15 cellular contexts compared by ENCODE assay signal in the genomic region with DNA sequence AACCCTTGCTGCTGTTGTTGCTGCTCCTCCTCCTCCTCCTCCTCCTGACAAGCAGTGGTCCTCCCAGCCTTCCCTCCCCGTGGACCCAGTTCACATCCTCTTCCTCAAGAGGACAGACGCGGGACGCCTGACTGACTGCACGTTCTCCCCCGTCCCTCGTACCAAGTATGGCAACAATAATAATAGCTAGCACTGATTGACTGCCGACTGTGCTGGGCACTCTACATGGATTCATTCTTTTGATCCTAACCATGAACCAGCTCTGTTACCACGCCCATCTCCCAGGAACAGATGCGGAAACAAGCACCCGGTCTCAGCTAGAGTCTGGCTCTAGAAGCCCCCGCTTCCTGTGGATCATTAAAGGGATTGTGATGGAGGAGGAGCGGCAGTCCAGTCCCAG.
DNase-seq lines count a peak whose midpoint lies in the region; ATAC-seq and TF ChIP-seq lines count a peak whose summit lies in the region.
"Had no signal": no experiment of that assay in that cellular context is flagged by ENCODE, and none has a peak within 500 bp of the region (broad histone marks: within the 10 kb centered on the region; RNA-seq: fewer than 3 reads in every experiment).

No MANE protein-coding gene starts in this region.

- TF ChIP-seq RAD21 in neural cell (conservative IDR thresholded peaks at IDR 0.05), result no peak

- in situ Hi-C loops in transverse colon (cut with MboI; ENCODE audit: low pct_ligation_motif_present in 1 of 4, low pct_unique_long_range_greater_than_20kb in 1 of 4, low sequenced_read_pairs in 3 of 4), result no loop called here

- peaks cover 2% of the 10 kb centered on the region for H3K4me1 Mint-ChIP-seq in activated CD4-positive, alpha-beta T cell treated with anti-CD3 and anti-CD28 coated beads, Interleukin-2, amount 10 ng/mL, durations not matched to agents 7 days and 5 days
- H3K4me1 Mint-ChIP-seq: memory B cell had no signal

- no peak for TF ChIP-seq CTCF in esophagus squamous epithelium (IDR thresholded peaks at IDR 0.05)
- TF ChIP-seq CTCF in neural cell (IDR thresholded peaks at IDR 0.05; ENCODE audit: poor library complexity, severe bottlenecking), result no peak
- TF ChIP-seq CTCF in transverse colon (IDR thresholded peaks at IDR 0.05), result no peak
- no peak for TF ChIP-seq CTCF in lower leg skin (IDR thresholded peaks at IDR 0.05)

- H3K27ac ChIP-seq in esophagus squamous epithelium (peak overlapping the region in 3 of 4 donors; percentile 50 to 59 (median 53)), neural cell (ENCODE audit: low read length) (no peak overlapping the region), transverse colon (peak overlapping the region; percentile 72 to 89 (median 82))
- H3K27ac ChIP-seq: thyroid gland had no signal

- no peak overlapping the region for H2AFZ ChIP-seq in neural cell (ENCODE audit: low read depth, low read length)

- no peak overlapping the region for H3K4me3 ChIP-seq in esophagus squamous epithelium
- no peak overlapping the region for H3K4me3 ChIP-seq in neural cell (ENCODE audit: low read length)
- peak overlapping the region in 1 of 4 donors; percentile 0 for H3K4me3 ChIP-seq in transverse colon
- H3K4me3 ChIP-seq in lower leg skin (ENCODE audit: low read depth, poor library complexity, severe bottlenecking), result no peak overlapping the region
- H3K4me3 ChIP-seq: thyroid gland had no signal

- peaks cover 3% of the 10 kb centered on the region for H4K20me1 ChIP-seq in neural cell (ENCODE audit: insufficient read depth)

- CTCF ChIA-PET in activated CD4-positive, alpha-beta T cell treated with anti-CD3 and anti-CD28 coated beads, Interleukin-2, amount 10 ng/mL, durations not matched to agents 7 days and 5 days (lab: Charles Lee), result interaction anchor here (1.2 kb wide), 1 partner anchor 10 kb away, joined by 3 read pairs; no protein-coding TSS in a partner anchor

- POLR2A ChIA-PET in activated CD4-positive, alpha-beta T cell treated with anti-CD3 and anti-CD28 coated beads, Interleukin-2, amount 10 ng/mL, durations not matched to agents 7 days and 5 days (lab: Charles Lee), result no interaction called here

- peak overlapping the region; percentile 20 for H3K27ac Mint-ChIP-seq in activated CD4-positive, alpha-beta T cell treated with anti-CD3 and anti-CD28 coated beads, Interleukin-2, amount 10 ng/mL, durations not matched to agents 7 days and 5 days
- H3K27ac Mint-ChIP-seq: activated CD4-positive, alpha-beta T cell treated with anti-CD3 and anti-CD28 coated beads, Interleukin-2, amount 10 ng/mL, durations not matched to agents 24 days and 14 days; activated T-helper 1 cell treated with anti-CD3 and anti-CD28 coated beads, Interleukin-12 subunit alpha, Interleukin-12 subunit beta, Interleukin-2, Interleukin-4 antibody, amounts not matched to agents 30 ng/mL and 10 ng/mL and 1 ng/mL, durations not matched to agents 14 hours and 24 hours and 36 hours; memory B cell had no signal

- H3K27me3 ChIP-seq in esophagus squamous epithelium (peaks cover 0 to 3% (median 0%) of the 10 kb centered on the region in 4 donors), neural cell (ENCODE audit: insufficient read depth, low read depth, low read length) (no peaks in the 10 kb centered on the region), transverse colon (no peaks in the 10 kb centered on the region)
- H3K27me3 ChIP-seq: thyroid gland had no signal

- H3K9me2 ChIP-seq in neural cell (ENCODE audit: insufficient read depth, low read length), result no peaks in the 10 kb centered on the region

- 61 to 81% methylated on average over 11 to 13 of the region's 13 CpGs for WGBS in esophagus squamous epithelium, 2 donors
- WGBS in transverse colon (ENCODE audit: low coverage in 1 of 2), 2 donors, result 62 to 71% methylated on average over 13 of the region's 13 CpGs
- WGBS in lower leg skin, 2 donors, result 81 to 84% methylated on average over 13 of the region's 13 CpGs

- no peaks in the 10 kb centered on the region for H3K9me3 ChIP-seq in esophagus squamous epithelium
- peaks cover 8% of the 10 kb centered on the region for H3K9me3 ChIP-seq in neural cell (ENCODE audit: low read length)
- no peaks in the 10 kb centered on the region for H3K9me3 ChIP-seq in transverse colon
- H3K9me3 ChIP-seq: thyroid gland had no signal

- no peak for DNase-seq in activated CD4-positive, alpha-beta T cell treated with anti-CD3 and anti-CD28 coated beads, Interleukin-2, amount 10 ng/mL, durations not matched to agents 7 days and 5 days
- no peak for DNase-seq in activated CD4-positive, alpha-beta T cell treated with anti-CD3 and anti-CD28 coated beads for 48 hours
- no peak for DNase-seq in esophagus squamous epithelium (lab: John Stamatoyannopoulos, UW)
- no peak for DNase-seq in transverse colon
- DNase-seq in activated naive CD4-positive, alpha-beta T cell treated with Interleukin-2 at 50 U/mL for 16 hours, result no peak
- DNase-seq in lower leg skin (ENCODE audit: low spot score in 2 of 2), result no peak
- DNase-seq: activated CD4-positive, alpha-beta T cell treated with anti-CD3 and anti-CD28 coated beads, Interleukin-2, amount 10 ng/mL, durations not matched to agents 24 days and 14 days; DMS153; retina; T-helper 2 cell had no signal

- H3F3A ChIP-seq in neural cell (ENCODE audit: insufficient read depth, low read length, poor library complexity, severe bottlenecking), result no peaks in the 10 kb centered on the region

- TF ChIP-seq POLR2A in esophagus squamous epithelium (IDR thresholded peaks at IDR 0.05) (no peak), transverse colon (IDR thresholded peaks at IDR 0.05) (no peak), lower leg skin (IDR thresholded peaks at IDR 0.05) (no peak)

- no peak overlapping the region for H3K4me3 Mint-ChIP-seq in activated CD4-positive, alpha-beta T cell treated with anti-CD3 and anti-CD28 coated beads, Interleukin-2, amount 10 ng/mL, durations not matched to agents 7 days and 5 days
- H3K4me3 Mint-ChIP-seq: activated CD4-positive, alpha-beta T cell treated with anti-CD3 and anti-CD28 coated beads, Interleukin-2, amount 10 ng/mL, durations not matched to agents 24 days and 14 days; activated T-helper 1 cell treated with anti-CD3 and anti-CD28 coated beads, Interleukin-12 subunit alpha, Interleukin-12 subunit beta, Interleukin-2, Interleukin-4 antibody, amounts not matched to agents 30 ng/mL and 10 ng/mL and 1 ng/mL, durations not matched to agents 14 hours and 24 hours and 36 hours; memory B cell had no signal

- intact Hi-C loops in esophagus squamous epithelium (cut with DNase I) (no loop called here), transverse colon (cut with DNase I; ENCODE audit: low total_unique reads) (loop anchor here (5.0 kb wide), 1 partner anchor 77 kb away; a partner anchor contains a TSS), lower leg skin (cut with DNase I; ENCODE audit: low total_unique reads) (no loop called here)

- no peak for ATAC-seq in GM18517 (IDR thresholded peaks at IDR 0.05; ENCODE audit: unreplicated experiment)

- H3K9me3 Mint-ChIP-seq in activated CD4-positive, alpha-beta T cell treated with anti-CD3 and anti-CD28 coated beads, Interleukin-2, amount 10 ng/mL, durations not matched to agents 7 days and 5 days, result no peaks in the 10 kb centered on the region
- H3K9me3 Mint-ChIP-seq: activated CD4-positive, alpha-beta T cell treated with anti-CD3 and anti-CD28 coated beads, Interleukin-2, amount 10 ng/mL, durations not matched to agents 24 days and 14 days; activated T-helper 1 cell treated with anti-CD3 and anti-CD28 coated beads, Interleukin-12 subunit alpha, Interleukin-12 subunit beta, Interleukin-2, Interleukin-4 antibody, amounts not matched to agents 30 ng/mL and 10 ng/mL and 1 ng/mL, durations not matched to agents 14 hours and 24 hours and 36 hours had no signal

- H3K36me3 ChIP-seq in esophagus squamous epithelium (no peaks in the 10 kb centered on the region), neural cell (ENCODE audit: insufficient read depth, low read length) (peaks cover 4% of the 10 kb centered on the region), transverse colon (no peaks in the 10 kb centered on the region)
- H3K36me3 ChIP-seq: thyroid gland had no signal

- no peak for TF ChIP-seq EP300 in neural cell (conservative IDR thresholded peaks at IDR 0.05; ENCODE audit: poor library complexity, severe bottlenecking)
- TF ChIP-seq EP300 in transverse colon (IDR thresholded peaks at IDR 0.05; ENCODE audit: low read depth), result no peak

- no peak overlapping the region for H3K4me2 ChIP-seq in neural cell (ENCODE audit: low read length)

- H3K9ac ChIP-seq in neural cell (ENCODE audit: low read length), result no peak overlapping the region

- peaks cover 12% of the 10 kb centered on the region for H3K27me3 Mint-ChIP-seq in activated CD4-positive, alpha-beta T cell treated with anti-CD3 and anti-CD28 coated beads, Interleukin-2, amount 10 ng/mL, durations not matched to agents 7 days and 5 days

- H3K79me2 ChIP-seq in neural cell (replicated peaks; ENCODE audit: insufficient read depth, low read length), result no peaks in the 10 kb centered on the region

- H3K4me1 ChIP-seq in esophagus squamous epithelium (peaks cover 0 to 3% (median 0%) of the 10 kb centered on the region in 3 donors), transverse colon (peaks cover 0 to 10% (median 3%) of the 10 kb centered on the region in 4 donors)
- H3K4me1 ChIP-seq: thyroid gland had no signal

- H3K36me3 Mint-ChIP-seq in activated CD4-positive, alpha-beta T cell treated with anti-CD3 and anti-CD28 coated beads, Interleukin-2, amount 10 ng/mL, durations not matched to agents 7 days and 5 days (ENCODE audit: low read depth), result no peaks in the 10 kb centered on the region
- H3K36me3 Mint-ChIP-seq: memory B cell had no signal

TF ChIP-seq in neural cell, 6 proteins besides CTCF, POLR2A, EP300 and RAD21:
- TF ChIP-seq POLR2AphosphoS5 (IDR thresholded peaks at IDR 0.05) (peak; percentile 1), SMC3 (conservative IDR thresholded peaks at IDR 0.05; ENCODE audit: poor library complexity) (no peak)
